Comparison of ENCODE assay signal across 1 cellular context in the genomic region with DNA sequence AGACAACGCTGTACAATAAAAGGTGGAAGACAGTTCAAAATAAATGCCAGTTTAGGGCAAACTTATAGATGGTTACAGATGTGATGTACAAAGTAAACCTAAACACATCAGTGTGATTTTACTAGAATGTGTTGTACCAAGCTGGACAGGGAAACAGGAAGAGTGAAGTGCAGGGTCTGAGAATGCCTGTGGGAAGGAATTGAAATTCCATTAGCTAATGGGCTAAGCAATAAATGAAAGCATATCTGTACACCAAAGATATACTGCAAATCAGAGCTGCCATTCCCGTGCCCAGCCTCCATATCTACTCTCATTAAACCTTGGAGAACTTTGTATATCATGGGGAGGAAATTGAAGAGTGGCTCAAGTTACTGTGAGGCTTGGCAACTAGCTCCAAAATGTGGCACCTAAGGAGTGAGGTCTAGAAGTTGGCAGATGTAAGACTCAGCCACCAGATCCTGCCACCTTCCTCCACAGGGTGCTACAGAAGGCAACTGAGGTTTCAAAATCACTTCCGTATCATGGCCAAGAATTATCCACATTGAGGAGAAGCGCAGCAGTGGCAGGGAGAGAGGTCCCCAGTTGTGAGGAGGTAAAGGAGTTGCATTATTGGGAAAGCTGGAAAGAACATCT.
TF ChIP-seq lines count a peak whose summit lies in the region.

No MANE protein-coding gene starts in this region.

TF ChIP-seq in SK-N-SH treated with all-trans-retinoic acid at 6 μM for 48 hours, 23 proteins besides CTCF, POLR2A, EP300 and RAD21 (continued from another document):
- TF ChIP-seq, protein P1, sequence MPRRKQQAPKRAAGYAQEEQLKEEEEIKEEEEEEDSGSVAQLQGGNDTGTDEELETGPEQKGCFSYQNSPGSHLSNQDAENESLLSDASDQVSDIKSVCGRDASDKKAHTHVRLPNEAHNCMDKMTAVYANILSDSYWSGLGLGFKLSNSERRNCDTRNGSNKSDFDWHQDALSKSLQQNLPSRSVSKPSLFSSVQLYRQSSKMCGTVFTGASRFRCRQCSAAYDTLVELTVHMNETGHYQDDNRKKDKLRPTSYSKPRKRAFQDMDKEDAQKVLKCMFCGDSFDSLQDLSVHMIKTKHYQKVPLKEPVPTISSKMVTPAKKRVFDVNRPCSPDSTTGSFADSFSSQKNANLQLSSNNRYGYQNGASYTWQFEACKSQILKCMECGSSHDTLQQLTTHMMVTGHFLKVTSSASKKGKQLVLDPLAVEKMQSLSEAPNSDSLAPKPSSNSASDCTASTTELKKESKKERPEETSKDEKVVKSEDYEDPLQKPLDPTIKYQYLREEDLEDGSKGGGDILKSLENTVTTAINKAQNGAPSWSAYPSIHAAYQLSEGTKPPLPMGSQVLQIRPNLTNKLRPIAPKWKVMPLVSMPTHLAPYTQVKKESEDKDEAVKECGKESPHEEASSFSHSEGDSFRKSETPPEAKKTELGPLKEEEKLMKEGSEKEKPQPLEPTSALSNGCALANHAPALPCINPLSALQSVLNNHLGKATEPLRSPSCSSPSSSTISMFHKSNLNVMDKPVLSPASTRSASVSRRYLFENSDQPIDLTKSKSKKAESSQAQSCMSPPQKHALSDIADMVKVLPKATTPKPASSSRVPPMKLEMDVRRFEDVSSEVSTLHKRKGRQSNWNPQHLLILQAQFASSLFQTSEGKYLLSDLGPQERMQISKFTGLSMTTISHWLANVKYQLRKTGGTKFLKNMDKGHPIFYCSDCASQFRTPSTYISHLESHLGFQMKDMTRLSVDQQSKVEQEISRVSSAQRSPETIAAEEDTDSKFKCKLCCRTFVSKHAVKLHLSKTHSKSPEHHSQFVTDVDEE (CRISPR knock-in tag; IDR thresholded peaks at IDR 0.05), result no peak
- TF ChIP-seq BACH2 (CRISPR knock-in tag; IDR thresholded peaks at IDR 0.05; ENCODE audit: borderline replicate concordance) (no peak), ZNF8 (CRISPR knock-in tag; IDR thresholded peaks at IDR 0.05) (no peak)
- TF ChIP-seq, protein P2, sequence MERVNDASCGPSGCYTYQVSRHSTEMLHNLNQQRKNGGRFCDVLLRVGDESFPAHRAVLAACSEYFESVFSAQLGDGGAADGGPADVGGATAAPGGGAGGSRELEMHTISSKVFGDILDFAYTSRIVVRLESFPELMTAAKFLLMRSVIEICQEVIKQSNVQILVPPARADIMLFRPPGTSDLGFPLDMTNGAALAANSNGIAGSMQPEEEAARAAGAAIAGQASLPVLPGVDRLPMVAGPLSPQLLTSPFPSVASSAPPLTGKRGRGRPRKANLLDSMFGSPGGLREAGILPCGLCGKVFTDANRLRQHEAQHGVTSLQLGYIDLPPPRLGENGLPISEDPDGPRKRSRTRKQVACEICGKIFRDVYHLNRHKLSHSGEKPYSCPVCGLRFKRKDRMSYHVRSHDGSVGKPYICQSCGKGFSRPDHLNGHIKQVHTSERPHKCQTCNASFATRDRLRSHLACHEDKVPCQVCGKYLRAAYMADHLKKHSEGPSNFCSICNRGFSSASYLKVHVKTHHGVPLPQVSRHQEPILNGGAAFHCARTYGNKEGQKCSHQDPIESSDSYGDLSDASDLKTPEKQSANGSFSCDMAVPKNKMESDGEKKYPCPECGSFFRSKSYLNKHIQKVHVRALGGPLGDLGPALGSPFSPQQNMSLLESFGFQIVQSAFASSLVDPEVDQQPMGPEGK (CRISPR knock-in tag; IDR thresholded peaks at IDR 0.05; ENCODE audit: borderline replicate concordance), result no peak
